20 cellular contexts compared by ENCODE assay signal in genomic region chr3:192372627-192373026, GRCh38.
DNase-seq lines count a peak whose midpoint lies in the region; ATAC-seq and TF ChIP-seq lines count a peak whose summit lies in the region.
"Had no signal": no experiment of that assay in that cellular context is flagged by ENCODE, and none has a peak within 500 bp of the region (broad histone marks: within the 10 kb centered on the region; RNA-seq: fewer than 3 reads in every experiment).

No MANE protein-coding gene starts in this region.

- H3K4me3 Mint-ChIP-seq in WTC11, result no peak overlapping the region
- no peak overlapping the region for H3K4me3 Mint-ChIP-seq in activated CD4-positive, alpha-beta T cell treated with anti-CD3 and anti-CD28 coated beads for 36 hours
- H3K4me3 Mint-ChIP-seq: CD4-positive, alpha-beta memory T cell; neural crest cell had no signal

- H3K27me3 Mint-ChIP-seq in WTC11 (ENCODE audit: low read depth), result no peaks in the 10 kb centered on the region
- no peaks in the 10 kb centered on the region for H3K27me3 Mint-ChIP-seq in activated CD4-positive, alpha-beta T cell treated with anti-CD3 and anti-CD28 coated beads for 36 hours
- H3K27me3 Mint-ChIP-seq: CD4-positive, alpha-beta memory T cell; progenitor cell of endocrine pancreas had no signal

- H3K36me3 Mint-ChIP-seq in WTC11, result no peaks in the 10 kb centered on the region
- no peaks in the 10 kb centered on the region for H3K36me3 Mint-ChIP-seq in activated CD4-positive, alpha-beta T cell treated with anti-CD3 and anti-CD28 coated beads for 36 hours (ENCODE audit: low read depth)
- H3K36me3 Mint-ChIP-seq: CD4-positive, alpha-beta memory T cell had no signal

- H3K9me3 Mint-ChIP-seq in WTC11, result no peaks in the 10 kb centered on the region
- H3K9me3 Mint-ChIP-seq in activated CD4-positive, alpha-beta T cell treated with anti-CD3 and anti-CD28 coated beads for 36 hours (ENCODE audit: low read depth), result no peaks in the 10 kb centered on the region
- H3K9me3 Mint-ChIP-seq: CD4-positive, alpha-beta memory T cell; neural crest cell had no signal

- H3K27ac Mint-ChIP-seq in WTC11, result no peak overlapping the region
- H3K27ac Mint-ChIP-seq in activated CD4-positive, alpha-beta T cell treated with anti-CD3 and anti-CD28 coated beads for 36 hours, result no peak overlapping the region
- H3K27ac Mint-ChIP-seq: CD4-positive, alpha-beta memory T cell; progenitor cell of endocrine pancreas had no signal

- intact Hi-C loops in activated CD4-positive, alpha-beta T cell treated with anti-CD3 and anti-CD28 coated beads for 36 hours (cut with DNase I, micrococcal nuclease), result no loop called here

- ATAC-seq in WTC11 (0 out of 2 replicates have a peak, but pooled peaks have one; percentile 42), GM18867 (IDR thresholded peaks at IDR 0.05; ENCODE audit: unreplicated experiment) (no peak), HG03280 (IDR thresholded peaks at IDR 0.05; ENCODE audit: unreplicated experiment) (no peak)
- no peak for ATAC-seq in activated CD4-positive, alpha-beta T cell treated with anti-CD3 and anti-CD28 coated beads for 36 hours
- ATAC-seq: left lung had no signal

- POLR2A ChIA-PET in WTC11 (lab: Charles Lee), result no interaction called here
- POLR2A ChIA-PET in activated CD4-positive, alpha-beta T cell treated with anti-CD3 and anti-CD28 coated beads for 36 hours (lab: Charles Lee), result no interaction called here

- DNase-seq in DMS153 treated with DMSO at 0.1 percent for 48 hours (lab: John Stamatoyannopoulos, UW; ENCODE audit: unreplicated experiment) (peak; percentile 29), NCI-H1436 treated with DMSO at 0.1 percent for 48 hours (lab: John Stamatoyannopoulos, UW) (peak; percentile 71), NCI-H510A (lab: John Stamatoyannopoulos, UW) (peak; percentile 26), WTC11 (ENCODE audit: low spot score) (no peak), SW480 (ENCODE audit: low spot score) (no peak)
- no peak for DNase-seq in activated CD4-positive, alpha-beta T cell treated with anti-CD3 and anti-CD28 coated beads for 36 hours
- DNase-seq: activated CD4-positive, alpha-beta T cell treated with anti-CD3 and anti-CD28 coated beads, Interleukin-2, amount 50 U/mL, for 1 hour; activated naive CD4-positive, alpha-beta T cell; activated T-cell treated with anti-CD3 and anti-CD28 coated beads for 4 hours; CD4-positive, alpha-beta memory T cell; DND-41; head of caudate nucleus; left lung; stimulated activated CD4-positive, alpha-beta T cell treated with anti-CD3 and anti-CD28 coated beads, Interleukin-1b, Interleukin-23, amount 100 ng/mL, for 48 hours; stimulated activated naive CD4-positive, alpha-beta T cell treated with Interleukin-2 at 50 U/mL for 16 hours; SW 1271 had no signal

- TF ChIP-seq CTCF in WTC11 (IDR thresholded peaks at IDR 0.05), result no peak

- CTCF ChIA-PET in WTC11 (lab: Charles Lee), result interaction anchor here (0.8 to 1.4 kb wide), 2 partner anchors 51 to 72 kb away, joined by 3 to 5 read pairs; no protein-coding TSS in a partner anchor
- CTCF ChIA-PET in activated CD4-positive, alpha-beta T cell treated with anti-CD3 and anti-CD28 coated beads for 36 hours (lab: Charles Lee), result interaction anchor here (1.0 kb wide), 1 partner anchor 72 kb away, joined by 3 read pairs; no protein-coding TSS in a partner anchor

- peaks cover 24% of the 10 kb centered on the region for H3K4me1 Mint-ChIP-seq in WTC11
- no peaks in the 10 kb centered on the region for H3K4me1 Mint-ChIP-seq in activated CD4-positive, alpha-beta T cell treated with anti-CD3 and anti-CD28 coated beads for 36 hours
- H3K4me1 Mint-ChIP-seq: CD4-positive, alpha-beta memory T cell had no signal

TF ChIP-seq in WTC11, 78 proteins besides CTCF, POLR2A, EP300 and RAD21 (continues in another document):
- TF ChIP-seq, protein P1, sequence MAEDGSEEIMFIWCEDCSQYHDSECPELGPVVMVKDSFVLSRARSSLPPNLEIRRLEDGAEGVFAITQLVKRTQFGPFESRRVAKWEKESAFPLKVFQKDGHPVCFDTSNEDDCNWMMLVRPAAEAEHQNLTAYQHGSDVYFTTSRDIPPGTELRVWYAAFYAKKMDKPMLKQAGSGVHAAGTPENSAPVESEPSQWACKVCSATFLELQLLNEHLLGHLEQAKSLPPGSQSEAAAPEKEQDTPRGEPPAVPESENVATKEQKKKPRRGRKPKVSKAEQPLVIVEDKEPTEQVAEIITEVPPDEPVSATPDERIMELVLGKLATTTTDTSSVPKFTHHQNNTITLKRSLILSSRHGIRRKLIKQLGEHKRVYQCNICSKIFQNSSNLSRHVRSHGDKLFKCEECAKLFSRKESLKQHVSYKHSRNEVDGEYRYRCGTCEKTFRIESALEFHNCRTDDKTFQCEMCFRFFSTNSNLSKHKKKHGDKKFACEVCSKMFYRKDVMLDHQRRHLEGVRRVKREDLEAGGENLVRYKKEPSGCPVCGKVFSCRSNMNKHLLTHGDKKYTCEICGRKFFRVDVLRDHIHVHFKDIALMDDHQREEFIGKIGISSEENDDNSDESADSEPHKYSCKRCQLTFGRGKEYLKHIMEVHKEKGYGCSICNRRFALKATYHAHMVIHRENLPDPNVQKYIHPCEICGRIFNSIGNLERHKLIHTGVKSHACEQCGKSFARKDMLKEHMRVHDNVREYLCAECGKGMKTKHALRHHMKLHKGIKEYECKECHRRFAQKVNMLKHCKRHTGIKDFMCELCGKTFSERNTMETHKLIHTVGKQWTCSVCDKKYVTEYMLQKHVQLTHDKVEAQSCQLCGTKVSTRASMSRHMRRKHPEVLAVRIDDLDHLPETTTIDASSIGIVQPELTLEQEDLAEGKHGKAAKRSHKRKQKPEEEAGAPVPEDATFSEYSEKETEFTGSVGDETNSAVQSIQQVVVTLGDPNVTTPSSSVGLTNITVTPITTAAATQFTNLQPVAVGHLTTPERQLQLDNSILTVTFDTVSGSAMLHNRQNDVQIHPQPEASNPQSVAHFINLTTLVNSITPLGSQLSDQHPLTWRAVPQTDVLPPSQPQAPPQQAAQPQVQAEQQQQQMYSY (CRISPR knock-in tag; IDR thresholded peaks at IDR 0.05), result no peak
- TF ChIP-seq ZNF425 (CRISPR knock-in tag; conservative IDR thresholded peaks at IDR 0.05) (no peak), MXD4 (CRISPR knock-in tag; IDR thresholded peaks at IDR 0.05; ENCODE audit: borderline replicate concordance) (no peak), ZSCAN18 (CRISPR knock-in tag; IDR thresholded peaks at IDR 0.05) (no peak), GABPB1 (CRISPR knock-in tag; IDR thresholded peaks at IDR 0.05) (no peak)
- TF ChIP-seq, protein P2, sequence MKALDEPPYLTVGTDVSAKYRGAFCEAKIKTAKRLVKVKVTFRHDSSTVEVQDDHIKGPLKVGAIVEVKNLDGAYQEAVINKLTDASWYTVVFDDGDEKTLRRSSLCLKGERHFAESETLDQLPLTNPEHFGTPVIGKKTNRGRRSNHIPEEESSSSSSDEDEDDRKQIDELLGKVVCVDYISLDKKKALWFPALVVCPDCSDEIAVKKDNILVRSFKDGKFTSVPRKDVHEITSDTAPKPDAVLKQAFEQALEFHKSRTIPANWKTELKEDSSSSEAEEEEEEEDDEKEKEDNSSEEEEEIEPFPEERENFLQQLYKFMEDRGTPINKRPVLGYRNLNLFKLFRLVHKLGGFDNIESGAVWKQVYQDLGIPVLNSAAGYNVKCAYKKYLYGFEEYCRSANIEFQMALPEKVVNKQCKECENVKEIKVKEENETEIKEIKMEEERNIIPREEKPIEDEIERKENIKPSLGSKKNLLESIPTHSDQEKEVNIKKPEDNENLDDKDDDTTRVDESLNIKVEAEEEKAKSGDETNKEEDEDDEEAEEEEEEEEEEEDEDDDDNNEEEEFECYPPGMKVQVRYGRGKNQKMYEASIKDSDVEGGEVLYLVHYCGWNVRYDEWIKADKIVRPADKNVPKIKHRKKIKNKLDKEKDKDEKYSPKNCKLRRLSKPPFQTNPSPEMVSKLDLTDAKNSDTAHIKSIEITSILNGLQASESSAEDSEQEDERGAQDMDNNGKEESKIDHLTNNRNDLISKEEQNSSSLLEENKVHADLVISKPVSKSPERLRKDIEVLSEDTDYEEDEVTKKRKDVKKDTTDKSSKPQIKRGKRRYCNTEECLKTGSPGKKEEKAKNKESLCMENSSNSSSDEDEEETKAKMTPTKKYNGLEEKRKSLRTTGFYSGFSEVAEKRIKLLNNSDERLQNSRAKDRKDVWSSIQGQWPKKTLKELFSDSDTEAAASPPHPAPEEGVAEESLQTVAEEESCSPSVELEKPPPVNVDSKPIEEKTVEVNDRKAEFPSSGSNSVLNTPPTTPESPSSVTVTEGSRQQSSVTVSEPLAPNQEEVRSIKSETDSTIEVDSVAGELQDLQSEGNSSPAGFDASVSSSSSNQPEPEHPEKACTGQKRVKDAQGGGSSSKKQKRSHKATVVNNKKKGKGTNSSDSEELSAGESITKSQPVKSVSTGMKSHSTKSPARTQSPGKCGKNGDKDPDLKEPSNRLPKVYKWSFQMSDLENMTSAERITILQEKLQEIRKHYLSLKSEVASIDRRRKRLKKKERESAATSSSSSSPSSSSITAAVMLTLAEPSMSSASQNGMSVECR (CRISPR knock-in tag; IDR thresholded peaks at IDR 0.05; ENCODE audit: borderline replicate concordance), result no peak

Comparison
In these comparisons a context has a peak if more than half of its experiments do, and no peak if none do; other contexts are left out.
1. DNase-seq: peak in DMS153 treated with DMSO at 0.1 percent for 48 hours (single experiment), NCI-H1436 treated with DMSO at 0.1 percent for 48 hours (single experiment) and NCI-H510A (single experiment); none in WTC11 (single experiment), SW480 (single experiment) and activated CD4-positive, alpha-beta T cell treated with anti-CD3 and anti-CD28 coated beads for 36 hours (single experiment).